In genomic region chr5:134176523-134177196, GRCh38 we compare ENCODE assay signal across 8 cellular contexts. TPM values are rescaled to one million over a fixed set of nuclear protein-coding genes. Genes with fewer than 3 reads are reported as not detected.
DNase-seq lines count a peak whose midpoint lies in the region; ATAC-seq and TF ChIP-seq lines count a peak whose summit lies in the region.

SKP1 (minus strand) TSS chr5:134176950; CDS start chr5:134174022, 2,928 bp downstream.

- H3K9me2 ChIP-seq in neural cell (ENCODE audit: insufficient read depth, low read length) = no peaks in the 10 kb centered on the region

- H3K9me3 ChIP-seq in SJCRH30 (replicated peaks) (no peaks in the 10 kb centered on the region), neural cell (ENCODE audit: low read length) (no peaks in the 10 kb centered on the region)

- H3K27ac Mint-ChIP-seq in stimulated activated naive CD8-positive, alpha-beta T cell treated with anti-CD3 and anti-CD28 coated beads, Interleukin-15, amount 100 ng/mL, for 72 hours = peak within 1 kb of the TSS; percentile 99 to 100

- peak within 1 kb of the TSS; percentile 97 for H3K4me2 ChIP-seq in neural cell (ENCODE audit: low read length)

- peak within 1 kb of the TSS; percentile 99 for H3K27ac ChIP-seq in SJCRH30
- H3K27ac ChIP-seq in neural cell (ENCODE audit: low read length) = peak within 1 kb of the TSS; percentile 97

- ATAC-seq in GM21825 (IDR thresholded peaks at IDR 0.05; ENCODE audit: unreplicated experiment) = peak; percentile 76
- peak; percentile 91 for ATAC-seq in stimulated activated naive CD8-positive, alpha-beta T cell treated with anti-CD3 and anti-CD28 coated beads, Interleukin-15, amount 100 ng/mL, for 72 hours

- peaks cover 39% of the 10 kb centered on the region for H3K4me1 Mint-ChIP-seq in stimulated activated naive CD8-positive, alpha-beta T cell treated with anti-CD3 and anti-CD28 coated beads, Interleukin-15, amount 100 ng/mL, for 72 hours

- no peaks in the 10 kb centered on the region for H3K9me3 Mint-ChIP-seq in stimulated activated naive CD8-positive, alpha-beta T cell treated with anti-CD3 and anti-CD28 coated beads, Interleukin-15, amount 100 ng/mL, for 72 hours

- H3K27me3 Mint-ChIP-seq in stimulated activated naive CD8-positive, alpha-beta T cell treated with anti-CD3 and anti-CD28 coated beads, Interleukin-15, amount 100 ng/mL, for 72 hours = no peaks in the 10 kb centered on the region

- no peak for TF ChIP-seq CTCF in fibroblast of villous mesenchyme (IDR thresholded peaks at IDR 0.05; ENCODE audit: insufficient read depth, low read depth, low read length)
- no peak for TF ChIP-seq CTCF in neural cell (IDR thresholded peaks at IDR 0.05; ENCODE audit: poor library complexity, severe bottlenecking)

- no peaks in the 10 kb centered on the region for H3K27me3 ChIP-seq in SJCRH30
- H3K27me3 ChIP-seq in neural cell (ENCODE audit: insufficient read depth, low read depth, low read length) = no peaks in the 10 kb centered on the region

- H3K36me3 ChIP-seq in SJCRH30 = peaks cover 22% of the 10 kb centered on the region
- H3K36me3 ChIP-seq in neural cell (ENCODE audit: insufficient read depth, low read length) = no peaks in the 10 kb centered on the region

- H3F3A ChIP-seq in neural cell (ENCODE audit: insufficient read depth, low read length, poor library complexity, severe bottlenecking) = no peaks in the 10 kb centered on the region

- peak within 1 kb of the TSS; percentile 94 for H3K9ac ChIP-seq in neural cell (ENCODE audit: low read length)

- peak within 1 kb of the TSS; percentile 75 for H2AFZ ChIP-seq in neural cell (ENCODE audit: low read depth, low read length)

- TF ChIP-seq RAD21 in neural cell (conservative IDR thresholded peaks at IDR 0.05) = peak; percentile 26

- peaks cover 42% of the 10 kb centered on the region for H3K79me2 ChIP-seq in neural cell (replicated peaks; ENCODE audit: insufficient read depth, low read length)

- TF ChIP-seq EP300 in neural cell (conservative IDR thresholded peaks at IDR 0.05; ENCODE audit: poor library complexity, severe bottlenecking) = peak; percentile 53

- H3K4me3 Mint-ChIP-seq in stimulated activated naive CD8-positive, alpha-beta T cell treated with anti-CD3 and anti-CD28 coated beads, Interleukin-15, amount 100 ng/mL, for 72 hours = peak within 1 kb of the TSS; percentile 96

- peak; percentile 81 for DNase-seq in EH (ENCODE audit: low read depth)
- DNase-seq in Kasumi-1 (lab: John Stamatoyannopoulos, UW) = peak; percentile 66 to 79
- peak; percentile 80 to 87 for DNase-seq in SJCRH30
- DNase-seq in activated gamma-delta T cell treated with Interleukin-2 at 50 U/mL for 16 hours = peak; percentile 81
- peak; percentile 82 for DNase-seq in fibroblast of villous mesenchyme (ENCODE audit: low read depth)
- peak; percentile 89 to 94 for DNase-seq in stimulated activated naive CD8-positive, alpha-beta T cell treated with anti-CD3 and anti-CD28 coated beads, Interleukin-15, amount 100 ng/mL, for 72 hours

- H4K20me1 ChIP-seq in neural cell (ENCODE audit: insufficient read depth) = peaks cover 6% of the 10 kb centered on the region

- H3K4me1 ChIP-seq in SJCRH30 = peaks cover 10% of the 10 kb centered on the region; the same call in 1 of the 2 replicates

- H3K4me3 ChIP-seq in SJCRH30 (peak within 1 kb of the TSS; percentile 99), fibroblast of villous mesenchyme (ENCODE audit: low read depth, low read length) (peak within 1 kb of the TSS; percentile 93), neural cell (ENCODE audit: low read length) (peak within 1 kb of the TSS; percentile 99)

TF ChIP-seq in neural cell, 6 proteins besides CTCF, POLR2A, EP300 and RAD21:
- peak; percentile 18 for TF ChIP-seq TAF1 (IDR thresholded peaks at IDR 0.05; ENCODE audit: low read depth)
- peak; percentile 54 for TF ChIP-seq MXI1 (conservative IDR thresholded peaks at IDR 0.05; ENCODE audit: poor library complexity, severe bottlenecking)
- TF ChIP-seq POLR2AphosphoS5 (IDR thresholded peaks at IDR 0.05) = peak; percentile 95
- peak; percentile 69 for TF ChIP-seq REST (IDR thresholded peaks at IDR 0.05; ENCODE audit: borderline replicate concordance)
- TF ChIP-seq SMC3 (conservative IDR thresholded peaks at IDR 0.05; ENCODE audit: poor library complexity) = peak; percentile 40
- no peak for TF ChIP-seq EZH2 (IDR thresholded peaks at IDR 0.05; ENCODE audit: borderline replicate concordance, insufficient read depth, low read length, poor library complexity, severe bottlenecking)

RNA-seq across cellular contexts. Expression of gene SKP1, which starts in this region (rescaled TPM):
- total RNA-seq in SJCRH30 (2014; rRNA removed; shearing (Covaris generic)) = 576 and 631 TPM in 2 replicates
- total RNA-seq in fibroblast of villous mesenchyme = 164 and 166 TPM in 2 replicates
- polyA plus RNA-seq in neural cell = 1,249 and 1,492 TPM in 2 replicates
- 219 and 318 TPM in 2 replicates for polyA minus RNA-seq in neural cell

Comparison
In these comparisons a context has a peak if more than half of its experiments do, and no peak if none do; other contexts are left out.
1. Peak in every context shown above with its lines: DNase-seq, ATAC-seq, H3K4me3 ChIP-seq and H3K27ac ChIP-seq.